ENCODE assay signal across 16 cellular contexts in the genomic region with DNA sequence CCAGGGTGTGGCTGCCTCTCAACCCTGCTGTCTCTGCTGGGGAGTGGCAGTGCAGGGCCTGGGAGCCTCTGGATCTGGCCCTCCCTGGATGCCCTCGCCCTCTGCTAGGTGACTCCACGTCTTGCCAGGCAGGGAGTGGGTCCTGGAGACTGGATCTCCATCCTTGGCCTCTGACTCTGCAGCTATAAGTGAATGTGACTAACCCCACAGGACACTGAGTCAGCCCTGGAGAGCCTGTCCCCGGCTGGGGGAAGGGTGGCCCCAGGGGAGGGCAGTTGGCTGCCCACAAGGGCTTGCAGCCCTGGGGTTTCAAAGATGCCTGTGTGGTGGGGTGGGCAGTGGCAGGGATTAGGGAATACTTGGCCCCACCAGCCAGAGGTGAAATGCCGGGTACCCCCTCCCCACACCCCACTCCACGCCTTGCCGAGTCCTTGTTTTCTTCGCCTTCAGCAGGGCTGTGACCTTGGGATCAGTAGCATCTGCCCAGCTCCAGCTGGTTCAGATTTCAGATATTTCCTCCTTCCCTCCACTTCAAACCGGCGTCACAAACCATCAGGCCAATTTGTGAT. TPM values are rescaled to one million over a fixed set of nuclear protein-coding genes. Genes with fewer than 3 reads are reported as not detected.
DNase-seq lines count a peak whose midpoint lies in the region; ATAC-seq and TF ChIP-seq lines count a peak whose summit lies in the region.
"Had no signal": no experiment of that assay in that cellular context is flagged by ENCODE, and none has a peak within 500 bp of the region (broad histone marks: within the 10 kb centered on the region; RNA-seq: fewer than 3 reads in every experiment).

No MANE protein-coding gene starts in this region.

- no peaks in the 10 kb centered on the region for H3K9me2 ChIP-seq in Karpas-422 (replicated peaks; ENCODE audit: insufficient read depth, low read length)

- H4K20me1 ChIP-seq in Karpas-422 (ENCODE audit: insufficient read depth, low read depth, low read length): peaks cover 4% of the 10 kb centered on the region; the same call in 1 of the 2 replicates

- H3K27ac ChIP-seq in Karpas-422 (ENCODE audit: low read length): peak overlapping the region; percentile 99
- H3K27ac ChIP-seq: uterus had no signal

- no peak for TF ChIP-seq CTCF in cardiac fibroblast (IDR thresholded peaks at IDR 0.05; ENCODE audit: low read depth, low read length)
- no peak for TF ChIP-seq CTCF in neural crest cell (conservative IDR thresholded peaks at IDR 0.05)

- peaks cover 99% of the 10 kb centered on the region for H3K4me1 ChIP-seq in Karpas-422 (ENCODE audit: low read length)
- H3K4me1 ChIP-seq: uterus had no signal

- peaks cover 27% of the 10 kb centered on the region for H3K4me1 Mint-ChIP-seq in neural crest cell

- H3K27ac Mint-ChIP-seq in neural crest cell (ENCODE audit: unreplicated experiment): peak overlapping the region; percentile 44
- H3K27ac Mint-ChIP-seq: activated T-cell treated with anti-CD3 and anti-CD28 coated beads, Interleukin-2, amount 50 U/mL, for 24 hours; IgD-negative memory B cell; T-helper 2 cell treated with Interferon-gamma antibody and Interleukin-4, amounts not matched to agents 5 μg/mL and 100 μg/mL, for 36 hours had no signal

- H3K9me3 Mint-ChIP-seq in neural crest cell: no peaks in the 10 kb centered on the region
- H3K9me3 Mint-ChIP-seq: activated T-cell treated with anti-CD3 and anti-CD28 coated beads, Interleukin-2, amount 50 U/mL, for 24 hours; IgD-negative memory B cell; T-helper 2 cell treated with Interferon-gamma antibody and Interleukin-4, amounts not matched to agents 5 μg/mL and 100 μg/mL, for 36 hours had no signal

- peak overlapping the region; percentile 80 for H3K4me2 ChIP-seq in Karpas-422 (ENCODE audit: low read depth, low read length, poor library complexity, severe bottlenecking)

- no peaks in the 10 kb centered on the region for H3K9me3 ChIP-seq in Karpas-422 (ENCODE audit: low read length)
- H3K9me3 ChIP-seq: uterus had no signal

- no peaks in the 10 kb centered on the region for H3K27me3 Mint-ChIP-seq in neural crest cell (ENCODE audit: low read depth)

- peak; percentile 66 for DNase-seq in Daoy (ENCODE audit: low read depth)
- peak; percentile 57 for DNase-seq in Karpas-422
- DNase-seq in cardiac fibroblast (ENCODE audit: low read depth in 2 of 2): peak; percentile 51 to 63
- DNase-seq in neural crest cell (ENCODE audit: low read depth, low spot score): no peak
- DNase-seq in GDM1 (lab: John Stamatoyannopoulos, UW): no peak
- no peak for DNase-seq in left lobe of liver (ENCODE audit: low spot score)
- no peak for DNase-seq in Ammon's horn (ENCODE audit: low spot score)
- DNase-seq: activated T-cell treated with anti-CD3 and anti-CD28 coated beads, Interleukin-2, amount 50 U/mL, for 24 hours; DMS79 treated with DMSO at 0.1 percent for 48 hours; NCI-H446 treated with DMSO at 0.1 percent for 48 hours; occipital lobe; uterus had no signal

- H2AFZ ChIP-seq in Karpas-422 (ENCODE audit: low read length): no peak overlapping the region

- H3K4me3 Mint-ChIP-seq in neural crest cell: no peak overlapping the region
- H3K4me3 Mint-ChIP-seq: activated T-cell treated with anti-CD3 and anti-CD28 coated beads, Interleukin-2, amount 50 U/mL, for 24 hours; IgD-negative memory B cell; T-helper 2 cell treated with Interferon-gamma antibody and Interleukin-4, amounts not matched to agents 5 μg/mL and 100 μg/mL, for 36 hours had no signal

- peaks cover 12% of the 10 kb centered on the region for H3K36me3 ChIP-seq in Karpas-422 (ENCODE audit: insufficient read depth, low read length)
- H3K36me3 ChIP-seq: uterus had no signal

- H3K36me3 Mint-ChIP-seq in neural crest cell (ENCODE audit: low read depth): no peaks in the 10 kb centered on the region
- H3K36me3 Mint-ChIP-seq: IgD-negative memory B cell had no signal

- H3K79me2 ChIP-seq in Karpas-422 (ENCODE audit: low read length): peaks cover 5% of the 10 kb centered on the region; the same call in 1 of the 2 replicates

- H3K9ac ChIP-seq in Karpas-422 (ENCODE audit: low read length): peak overlapping the region; percentile 96

- no peaks in the 10 kb centered on the region for H3K27me3 ChIP-seq in Karpas-422 (ENCODE audit: low read length)
- H3K27me3 ChIP-seq: uterus had no signal

- H3K4me3 ChIP-seq in Karpas-422 (ENCODE audit: low read length) (peak overlapping the region; percentile 71), cardiac fibroblast (replicated peaks in 1 of 2; ENCODE audit: low read depth in 2 of 2, low read length in 2 of 2) (no peak overlapping the region)
- H3K4me3 ChIP-seq: uterus had no signal

- ATAC-seq in GM18498 (IDR thresholded peaks at IDR 0.05; ENCODE audit: unreplicated experiment) (no peak), left lobe of liver (no peak)

RNA-seq across cellular contexts. Expression of a gene that starts 1.9 kb away (rescaled TPM):
- not detected in 2 replicates for total RNA-seq in Daoy (2014; rRNA removed; shearing (Covaris generic))
- 52.4 and 62.2 TPM in 2 replicates for total RNA-seq in Karpas-422 (2014; rRNA removed; shearing (Covaris generic); ENCODE audit: low replicate concordance)
- total RNA-seq in neural crest cell (not detected in 2 replicates), left lobe of liver (not detected)
- total RNA-seq: dermis microvascular lymphatic vessel endothelial cell, occipital lobe had no signal

RNA-seq across cellular contexts. Expression of a gene that starts 8.9 kb away (rescaled TPM):
- total RNA-seq in Daoy (2014; rRNA removed; shearing (Covaris generic)): not detected in 2 replicates
- total RNA-seq in Karpas-422 (2014; rRNA removed; shearing (Covaris generic); ENCODE audit: low replicate concordance): 5.4 and 10.1 TPM in 2 replicates
- total RNA-seq in neural crest cell (not detected in 2 replicates), left lobe of liver (60.6 TPM)

RNA-seq across cellular contexts. Expression of a gene that starts 50.0 kb away (rescaled TPM):
- total RNA-seq in Daoy (2014; rRNA removed; shearing (Covaris generic)): 0.89 and 2.7 TPM in 2 replicates
- total RNA-seq in Karpas-422 (2014; rRNA removed; shearing (Covaris generic); ENCODE audit: low replicate concordance): not detected in 2 replicates
- total RNA-seq in neural crest cell (1.9 and 2.0 TPM in 2 replicates), left lobe of liver (0.53 TPM)
- total RNA-seq: dermis microvascular lymphatic vessel endothelial cell had no signal

RNA-seq across cellular contexts. Expression of a gene that starts 51.9 kb away (rescaled TPM):
- not detected in 2 replicates for total RNA-seq in Daoy (2014; rRNA removed; shearing (Covaris generic))
- 0.89 and 15.2 TPM in 2 replicates for total RNA-seq in Karpas-422 (2014; rRNA removed; shearing (Covaris generic); ENCODE audit: low replicate concordance)
- total RNA-seq in neural crest cell (not detected in 2 replicates), left lobe of liver (0.28 TPM)
- total RNA-seq: dermis microvascular lymphatic vessel endothelial cell, occipital lobe had no signal

Comparison
In these comparisons a context has a peak if more than half of its experiments do, and no peak if none do; other contexts are left out.
1. DNase-seq: peak in Daoy (single experiment), Karpas-422 (single experiment) and cardiac fibroblast (2 of 2); none in neural crest cell (single experiment), GDM1 (single experiment), left lobe of liver (single experiment) and Ammon's horn (single experiment).
2. RNA of a gene that starts 1.9 kb away (total RNA-seq): 52.4 to 62.2 TPM in Karpas-422; not detected in left lobe of liver (single experiment), not detected in Daoy and not detected in neural crest cell; every median in the first group is over 10 times any median in the second.